8 cellular contexts compared by ENCODE assay signal in the genomic region with DNA sequence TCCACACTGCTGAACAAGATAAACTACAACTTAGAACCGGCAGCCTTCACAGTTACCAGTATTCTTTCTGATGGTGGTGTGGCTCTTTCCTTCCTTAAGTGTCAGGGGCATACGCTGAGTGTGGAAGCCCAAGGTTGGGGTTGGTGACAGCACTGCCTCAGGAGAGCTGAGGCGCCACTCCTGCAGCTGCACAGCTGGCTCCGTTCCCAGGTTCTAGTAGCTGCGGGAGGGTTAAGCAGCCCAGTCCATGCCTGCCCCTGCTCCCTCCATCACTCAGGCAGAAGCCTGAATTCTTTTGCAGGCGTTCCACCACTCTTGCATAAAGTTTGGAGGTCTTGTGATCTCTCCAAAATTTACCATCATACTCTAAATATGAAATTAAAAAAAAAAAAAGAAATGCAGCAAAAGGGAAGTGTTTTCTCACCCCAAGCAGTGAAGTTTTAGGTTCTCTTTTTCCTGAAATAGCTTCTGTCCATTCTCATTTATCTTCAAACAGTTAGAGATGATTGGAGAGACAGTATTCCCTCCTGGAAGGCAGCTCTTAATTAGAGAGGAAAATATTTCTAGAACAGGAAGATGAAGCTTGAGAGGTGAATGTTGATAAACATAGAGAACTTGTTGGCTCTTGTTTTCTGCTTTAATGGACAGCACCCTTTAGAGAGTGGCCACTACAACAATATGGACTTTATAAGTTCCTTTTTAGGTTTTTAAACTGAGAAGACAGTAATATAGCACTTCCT.
DNase-seq lines count a peak whose midpoint lies in the region; ATAC-seq and TF ChIP-seq lines count a peak whose summit lies in the region.

No MANE protein-coding gene starts in this region.

- ATAC-seq in GM18858 (IDR thresholded peaks at IDR 0.05; ENCODE audit: unreplicated experiment), result no peak

- peak overlapping the region; percentile 27 for H3K27ac ChIP-seq in urinary bladder (ENCODE audit: low read depth)

- peaks cover 21% of the 10 kb centered on the region for H3K4me1 Mint-ChIP-seq in endothelial cell (ENCODE audit: unreplicated experiment)
- peaks cover 42% of the 10 kb centered on the region for H3K4me1 Mint-ChIP-seq in mesothelial cell of epicardium

- 0 out of 2 replicates have a peak, but pooled peaks have one; percentile 1 for TF ChIP-seq CTCF in LNCaP clone FGC (IDR thresholded peaks at IDR 0.05; ENCODE audit: control insufficient read depth, extremely low read depth, insufficient read depth)
- TF ChIP-seq CTCF in endothelial cell (IDR thresholded peaks at IDR 0.05; ENCODE audit: unreplicated experiment), result no peak
- no peak for TF ChIP-seq CTCF in mesothelial cell of epicardium (IDR thresholded peaks at IDR 0.05; ENCODE audit: unreplicated experiment)

- H3K9me3 Mint-ChIP-seq in endothelial cell (ENCODE audit: unreplicated experiment) (no peaks in the 10 kb centered on the region), mesothelial cell of epicardium (no peaks in the 10 kb centered on the region)

- H3K4me3 Mint-ChIP-seq in endothelial cell (ENCODE audit: unreplicated experiment) (no peak overlapping the region), mesothelial cell of epicardium (no peak overlapping the region)

- peak overlapping the region; percentile 47; the same call in 1 of the 2 replicates for H3K4me3 ChIP-seq in LNCaP clone FGC (ENCODE audit: low read depth, low read length)
- H3K4me3 ChIP-seq in urinary bladder (ENCODE audit: low read depth, low read length), result peak overlapping the region; percentile 46

- no peaks in the 10 kb centered on the region for H3K36me3 ChIP-seq in urinary bladder (ENCODE audit: insufficient read depth)

- H3K27me3 Mint-ChIP-seq in endothelial cell (ENCODE audit: unreplicated experiment) (no peaks in the 10 kb centered on the region), mesothelial cell of epicardium (ENCODE audit: low read depth) (no peaks in the 10 kb centered on the region)

- H3K27ac Mint-ChIP-seq in endothelial cell (ENCODE audit: unreplicated experiment) (no peak overlapping the region), mesothelial cell of epicardium (peak overlapping the region; percentile 85)

- under 1% methylated on average over 6 of the region's 6 CpGs for WGBS in urinary bladder

- no peaks in the 10 kb centered on the region for H3K4me1 ChIP-seq in urinary bladder (ENCODE audit: insufficient read depth)

- H3K36me3 Mint-ChIP-seq in endothelial cell (ENCODE audit: low read depth, unreplicated experiment) (no peaks in the 10 kb centered on the region), mesothelial cell of epicardium (no peaks in the 10 kb centered on the region)

- peak; percentile 84 for DNase-seq in GF-D8 (lab: John Stamatoyannopoulos, UW)
- DNase-seq in LNCaP clone FGC (ENCODE audit: low read depth), result peak; percentile 26
- DNase-seq in RPMI8226, result peak; percentile 97
- peak; percentile 9 for DNase-seq in endothelial cell (ENCODE audit: low spot score)
- DNase-seq in mesothelial cell of epicardium (ENCODE audit: low spot score in 2 of 2, unreplicated experiment in 2 of 2), result peak; percentile 36 to 65
- DNase-seq in activated CD4-positive, alpha-beta T cell treated with anti-CD3 and anti-CD28 coated beads, Interleukin-2, amount 50 U/mL, for 1 hour, result no peak
